In the genomic region with DNA sequence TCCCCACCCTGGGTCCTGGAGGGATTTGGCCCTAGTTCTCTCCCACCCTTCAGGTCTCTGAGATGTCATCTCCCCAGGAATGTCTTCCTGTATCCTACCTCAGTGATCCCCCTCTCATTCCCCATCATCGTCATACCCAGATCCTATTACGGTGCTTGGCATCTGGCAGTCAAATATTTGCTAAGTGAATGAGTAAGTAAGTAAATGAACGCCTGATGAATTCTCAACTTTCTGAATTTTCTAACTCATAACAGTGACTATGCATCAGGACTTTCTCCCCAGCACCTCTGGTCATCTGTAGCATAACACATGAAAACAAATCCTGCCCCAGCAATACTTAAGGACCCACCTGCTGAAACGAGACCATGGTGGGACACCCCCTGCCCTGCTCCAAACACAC, we compare ENCODE assay signal across 16 cellular contexts.
"Had no signal": no experiment of that assay in that cellular context is flagged by ENCODE, and none has a peak within 500 bp of the region (broad histone marks: within the 10 kb centered on the region; RNA-seq: fewer than 3 reads in every experiment).

No MANE protein-coding gene starts in this region.

- H3K4me1 Mint-ChIP-seq: immature natural killer cell, natural killer cell had no signal

- H3K27me3 ChIP-seq: brain microvascular endothelial cell, transverse colon had no signal

- ATAC-seq: activated naive CD4-positive, alpha-beta T cell treated with anti-CD3 and anti-CD28 coated beads, Interleukin-2, amount 50 U/mL, for 72 hours; activated T-cell treated with anti-CD3 and anti-CD28 coated beads, Interleukin-2, amount 50 U/mL, for 4 hours; left cardiac atrium; lower lobe of right lung; natural killer cell; right cardiac atrium had no signal

- H3K36me3 Mint-ChIP-seq: activated CD4-positive, alpha-beta memory T cell treated with anti-CD3 and anti-CD28 coated beads for 36 hours; activated naive CD4-positive, alpha-beta T cell treated with anti-CD3 and anti-CD28 coated beads, Interleukin-2, amount 50 U/mL, for 72 hours; immature natural killer cell; natural killer cell had no signal

- H3K4me3 ChIP-seq: lower lobe of right lung, transverse colon had no signal

- DNase-seq: activated CD4-positive, alpha-beta memory T cell treated with anti-CD3 and anti-CD28 coated beads for 36 hours; activated effector memory CD4-positive, alpha-beta T cell treated with anti-CD3 and anti-CD28 coated beads, Interleukin-2, amount 50 U/mL, for 16 hours; activated T-cell treated with anti-CD3 and anti-CD28 coated beads, Interleukin-2, amount 50 U/mL, for 4 hours; amniotic stem cell; brain microvascular endothelial cell; immature natural killer cell; left cardiac atrium; lower lobe of right lung; natural killer cell; occipital lobe; right cardiac atrium; small intestine; substantia nigra; transverse colon had no signal

- H3K9me3 Mint-ChIP-seq: activated CD4-positive, alpha-beta memory T cell treated with anti-CD3 and anti-CD28 coated beads for 36 hours; activated T-cell treated with anti-CD3 and anti-CD28 coated beads, Interleukin-2, amount 50 U/mL, for 4 hours; immature natural killer cell; natural killer cell had no signal

- H3K36me3 ChIP-seq: brain microvascular endothelial cell, lower lobe of right lung, transverse colon had no signal

- H3K27ac ChIP-seq: brain microvascular endothelial cell, lower lobe of right lung, transverse colon had no signal

- H3K9me3 ChIP-seq: lower lobe of right lung, transverse colon had no signal

- H3K4me3 Mint-ChIP-seq: activated CD4-positive, alpha-beta memory T cell treated with anti-CD3 and anti-CD28 coated beads for 36 hours; activated T-cell treated with anti-CD3 and anti-CD28 coated beads, Interleukin-2, amount 50 U/mL, for 4 hours; immature natural killer cell; natural killer cell had no signal

- H3K4me1 ChIP-seq: transverse colon had no signal

- H3K27ac Mint-ChIP-seq: activated CD4-positive, alpha-beta memory T cell treated with anti-CD3 and anti-CD28 coated beads for 36 hours; immature natural killer cell; natural killer cell; progenitor cell of endocrine pancreas had no signal
